Comparison of ENCODE assay signal across 1 cellular context in genomic region chr3:48416091-48416505, GRCh38.
TF ChIP-seq lines count a peak whose summit lies in the region.

No MANE protein-coding gene starts in this region.

TF ChIP-seq in H1, 55 proteins besides CTCF, POLR2A, EP300 and RAD21:
- TF ChIP-seq SP1 (IDR thresholded peaks at IDR 0.05; ENCODE audit: low read depth, low read length) = no peak
- no peak for TF ChIP-seq KDM4A (IDR thresholded peaks at IDR 0.05; ENCODE audit: low read depth, low read length, severe bottlenecking)
- no peak for TF ChIP-seq SRF (IDR thresholded peaks at IDR 0.05; ENCODE audit: low read depth, low read length)
- peak; percentile 62; the same call in 1 of the 2 replicates for TF ChIP-seq POLR2AphosphoS5 (IDR thresholded peaks at IDR 0.05; ENCODE audit: low read depth, low read length)
TF ChIP-seq in H1: peak in this region for 1.
